8 cellular contexts compared by ENCODE assay signal in genomic region chr7:3300651-3301471, GRCh38. TPM values are rescaled to one million over a fixed set of nuclear protein-coding genes. Genes with fewer than 3 reads are reported as not detected.
DNase-seq lines count a peak whose midpoint lies in the region; ATAC-seq and TF ChIP-seq lines count a peak whose summit lies in the region.

TSS of gene SDK1 (plus strand) at chr7:3301252. CDS start at chr7:3301587, 335 bp downstream.

- DNase-seq in DMS153 treated with DMSO at 0.1 percent for 48 hours (lab: John Stamatoyannopoulos, UW; ENCODE audit: unreplicated experiment) (peak; percentile 95), RWPE2 (ENCODE audit: low spot score) (peak; percentile 79), globus pallidus (ENCODE audit: low spot score) (peak; percentile 86), omental fat pad (ENCODE audit: low spot score) (peak; percentile 69), suprapubic skin (ENCODE audit: low spot score in 2 of 2) (peak; percentile 90 to 92)
- DNase-seq in activated naive CD4-positive, alpha-beta T cell treated with anti-CD3 and anti-CD28 coated beads for 36 hours = peak; percentile 89

- peak within 1 kb of the TSS; percentile 80 for H2AFZ ChIP-seq in KMS-11 (ENCODE audit: low read depth)

- TF ChIP-seq POLR2A in suprapubic skin (IDR thresholded peaks at IDR 0.05) = peak in 1 of 2 donors; percentile 16

- ATAC-seq in GM21737 (IDR thresholded peaks at IDR 0.05; ENCODE audit: unreplicated experiment) (peak; percentile 91), RWPE2 (ENCODE audit: low read depth) (peak; percentile 86), omental fat pad (ENCODE audit: low FRiP score) (peak; percentile 93)

- TF ChIP-seq CTCF in KMS-11 (conservative IDR thresholded peaks at IDR 0.05; ENCODE audit: low read depth, low read length) = peak; percentile 74
- peak; percentile 97 for TF ChIP-seq CTCF in RWPE2 (IDR thresholded peaks at IDR 0.05; ENCODE audit: poor library complexity, severe bottlenecking)
- peak in 2 of 3 donors; percentile 58 to 94 for TF ChIP-seq CTCF in omental fat pad (IDR thresholded peaks at IDR 0.05)
- TF ChIP-seq CTCF in suprapubic skin (IDR thresholded peaks at IDR 0.05) = peak; percentile 82 to 96

- intact Hi-C loops in activated naive CD4-positive, alpha-beta T cell treated with anti-CD3 and anti-CD28 coated beads for 36 hours (cut with micrococcal nuclease) = loop anchor here (1.0 to 10.0 kb wide), 8 partner anchors 161 to 1176 kb away; no protein-coding TSS in a partner anchor

- H3K36me3 ChIP-seq in KMS-11 (ENCODE audit: insufficient read depth) (no peaks in the 10 kb centered on the region), RWPE2 (ENCODE audit: low read depth) (no peaks in the 10 kb centered on the region), suprapubic skin (no peaks in the 10 kb centered on the region)

- H3K9me3 ChIP-seq in RWPE2 (ENCODE audit: severe bottlenecking) = no peaks in the 10 kb centered on the region
- H3K9me3 ChIP-seq in suprapubic skin = no peaks in the 10 kb centered on the region

- H3K4me2 ChIP-seq in KMS-11 = peak within 1 kb of the TSS; percentile 61

- no peak within 1 kb of the TSS for H3K4me3 ChIP-seq in KMS-11 (IDR thresholded peaks at IDR 0.05; ENCODE audit: insufficient read depth, low read depth, low read length)
- H3K4me3 ChIP-seq in RWPE2 (ENCODE audit: severe bottlenecking) = peak within 1 kb of the TSS; percentile 88
- peak within 1 kb of the TSS; percentile 66 for H3K4me3 ChIP-seq in suprapubic skin

- H3K27me3 ChIP-seq in KMS-11 (ENCODE audit: insufficient read depth, low read depth) = no peaks in the 10 kb centered on the region
- peaks cover 13% of the 10 kb centered on the region for H3K27me3 ChIP-seq in RWPE2 (ENCODE audit: insufficient read depth, poor library complexity, severe bottlenecking)
- H3K27me3 ChIP-seq in suprapubic skin = peaks cover 8% of the 10 kb centered on the region

- WGBS in suprapubic skin = 0% methylated on average over 21 of the region's 122 CpGs

- H3K27ac ChIP-seq in KMS-11 = no peak within 1 kb of the TSS
- no peak within 1 kb of the TSS for H3K27ac ChIP-seq in RWPE2 (ENCODE audit: poor library complexity, severe bottlenecking)
- H3K27ac ChIP-seq in suprapubic skin = peak within 1 kb of the TSS; percentile 45

- H3K4me3 Mint-ChIP-seq in activated naive CD4-positive, alpha-beta T cell treated with anti-CD3 and anti-CD28 coated beads for 36 hours = peak within 1 kb of the TSS; percentile 72

- peaks cover 17% of the 10 kb centered on the region for H3K27me3 Mint-ChIP-seq in activated naive CD4-positive, alpha-beta T cell treated with anti-CD3 and anti-CD28 coated beads for 36 hours (ENCODE audit: low read depth)

- no peaks in the 10 kb centered on the region for H3K9me3 Mint-ChIP-seq in activated naive CD4-positive, alpha-beta T cell treated with anti-CD3 and anti-CD28 coated beads for 36 hours

- H3K9ac ChIP-seq in KMS-11 = peak within 1 kb of the TSS; percentile 20; the same call in 1 of the 2 replicates

- TF ChIP-seq EP300 in suprapubic skin (IDR thresholded peaks at IDR 0.05) = no peak

- H3K27ac Mint-ChIP-seq in activated naive CD4-positive, alpha-beta T cell treated with anti-CD3 and anti-CD28 coated beads for 36 hours = no peak within 1 kb of the TSS

- H4K20me1 ChIP-seq in KMS-11 (ENCODE audit: insufficient read depth) = no peaks in the 10 kb centered on the region

- H3K36me3 Mint-ChIP-seq in activated naive CD4-positive, alpha-beta T cell treated with anti-CD3 and anti-CD28 coated beads for 36 hours (ENCODE audit: low read depth) = no peaks in the 10 kb centered on the region

- H3K79me2 ChIP-seq in KMS-11 (ENCODE audit: insufficient read depth, low read depth) = no peaks in the 10 kb centered on the region

- CTCF ChIA-PET in activated naive CD4-positive, alpha-beta T cell treated with anti-CD3 and anti-CD28 coated beads for 36 hours (lab: Charles Lee) = interaction anchor here (0.5 to 1.4 kb wide), 10 partner anchors 10 to 596 kb away, joined by 3 to 5 read pairs (median 3); no protein-coding TSS in a partner anchor

- peaks cover 8% of the 10 kb centered on the region for H3K4me1 Mint-ChIP-seq in activated naive CD4-positive, alpha-beta T cell treated with anti-CD3 and anti-CD28 coated beads for 36 hours (ENCODE audit: low read depth)

- peaks cover 4% of the 10 kb centered on the region for H3K4me1 ChIP-seq in KMS-11 (ENCODE audit: low read depth, poor library complexity, severe bottlenecking)
- no peaks in the 10 kb centered on the region for H3K4me1 ChIP-seq in RWPE2 (ENCODE audit: insufficient read depth, poor library complexity, severe bottlenecking)
- peaks cover 21% of the 10 kb centered on the region for H3K4me1 ChIP-seq in suprapubic skin

RNA-seq across cellular contexts. Expression of gene SDK1, which starts in this region (rescaled TPM):
- 1 to 10 TPM; 1.3 to 2.0 TPM for total RNA-seq in activated naive CD4-positive, alpha-beta T cell treated with anti-CD3 and anti-CD28 coated beads for 36 hours
- 10 to 100 TPM in 1 of 4 donors, 1 to 10 TPM in 3; 2.5 to 14.7 (median 5.4) TPM for total RNA-seq in omental fat pad
- total RNA-seq in suprapubic skin = 10 to 100 TPM in 1 of 4 donors, 1 to 10 TPM in 3; 2.5 to 12.9 (median 6.1) TPM
